8 cellular contexts compared by ENCODE assay signal in genomic region chr7:135211179-135211945, GRCh38. TPM values are rescaled to one million over a fixed set of nuclear protein-coding genes. Genes with fewer than 3 reads are reported as not detected.
DNase-seq lines count a peak whose midpoint lies in the region; ATAC-seq and TF ChIP-seq lines count a peak whose summit lies in the region.

Gene WDR91, minus strand, starts transcription at chr7:135211526. Its CDS starts 24 bp downstream, at chr7:135211502.

- H3K27me3 ChIP-seq in adrenal gland, result no peaks in the 10 kb centered on the region
- no peaks in the 10 kb centered on the region for H3K27me3 ChIP-seq in prostate gland (replicated peaks; ENCODE audit: insufficient read depth)

- peak; percentile 21 to 89 for TF ChIP-seq POLR2A in adrenal gland (IDR thresholded peaks at IDR 0.05)
- TF ChIP-seq POLR2A in prostate gland (IDR thresholded peaks at IDR 0.05), result peak; percentile 92

- WGBS in adrenal gland, 4 donors, result 0 to 1% (median 0%) methylated on average over 12 to 82 of the region's 82 CpGs
- 0% methylated on average over 68 of the region's 82 CpGs for WGBS in prostate gland

- H3K36me3 ChIP-seq in adrenal gland (replicated peaks in 1 of 2) (peaks cover 0 to 5% of the 10 kb centered on the region in 2 donors), prostate gland (no peaks in the 10 kb centered on the region)

- H3K4me1 ChIP-seq in adrenal gland (replicated peaks in 1 of 2) (peaks cover 0 to 21% of the 10 kb centered on the region in 2 donors), prostate gland (replicated peaks) (no peaks in the 10 kb centered on the region)

- intact Hi-C loops in adrenal gland (cut with DNase I) (no loop called here), left cardiac atrium (cut with DNase I) (no loop called here), prostate gland (cut with DNase I) (loop anchor here (5.0 kb wide), 1 partner anchor 39 kb away; the partner anchor contains the start of gene CYREN)

- DNase-seq in NCI-H146 treated with DMSO at 0.1 percent for 48 hours (lab: John Stamatoyannopoulos, UW; ENCODE audit: unreplicated experiment), result peak; percentile 74
- peak; percentile 94 to 99 (median 96) for DNase-seq in T-helper 1 cell
- peak; percentile 94 to 98 (median 96) for DNase-seq in adrenal gland
- DNase-seq in left cardiac atrium, result peak; percentile 95
- DNase-seq in prostate gland (ENCODE audit: low spot score), result peak; percentile 96
- peak; percentile 96 for DNase-seq in ureter (ENCODE audit: low spot score)

- H3K9me3 ChIP-seq in adrenal gland (replicated peaks in 1 of 3), result no peaks in the 10 kb centered on the region
- H3K9me3 ChIP-seq in prostate gland, result no peaks in the 10 kb centered on the region

- TF ChIP-seq CTCF in adrenal gland (IDR thresholded peaks at IDR 0.05) (no peak), prostate gland (IDR thresholded peaks at IDR 0.05) (peak in 1 of 4 experiments; percentile 13)

- peak within 1 kb of the TSS; percentile 42 to 91 (median 87) for H3K27ac ChIP-seq in adrenal gland
- H3K27ac ChIP-seq in prostate gland, result peak within 1 kb of the TSS; percentile 89 to 95

- H3K4me3 ChIP-seq in adrenal gland (peak within 1 kb of the TSS; percentile 9 to 89 (median 75)), prostate gland (peak within 1 kb of the TSS; percentile 81 to 86)

- ATAC-seq in GM18498 (IDR thresholded peaks at IDR 0.05; ENCODE audit: unreplicated experiment) (peak; percentile 88), HG02885 (IDR thresholded peaks at IDR 0.05; ENCODE audit: poor library complexity, unreplicated experiment) (peak; percentile 81), left cardiac atrium (peak; percentile 98 to 99)

RNA-seq across cellular contexts. Expression of gene WDR91, which starts in this region (rescaled TPM):
- total RNA-seq in adrenal gland, result 10 to 100 TPM; 11.4 to 29.6 (median 15.5) TPM
- polyA plus RNA-seq in adrenal gland, result 10 to 100 TPM in 2 of 3 donors, 1 to 10 TPM in 1; 6.8 to 20.5 (median 19.1) TPM
- 1 to 10 TPM; 8.2 to 8.7 TPM for total RNA-seq in left cardiac atrium
- total RNA-seq in prostate gland, result 10 to 100 TPM; 13.6 to 49.1 TPM
- 27.9 TPM for total RNA-seq in ureter

Comparison
In these comparisons a context has a peak if more than half of its experiments do, and no peak if none do; other contexts are left out.
1. Peak in every context shown above with its lines: DNase-seq, ATAC-seq, H3K4me3 ChIP-seq and H3K27ac ChIP-seq.